ENCODE assay signal across 17 cellular contexts in genomic region chr5:153629496-153629895, GRCh38.
DNase-seq lines count a peak whose midpoint lies in the region; ATAC-seq and TF ChIP-seq lines count a peak whose summit lies in the region.
"Had no signal": no experiment of that assay in that cellular context is flagged by ENCODE, and none has a peak within 500 bp of the region (broad histone marks: within the 10 kb centered on the region; RNA-seq: fewer than 3 reads in every experiment).

No MANE protein-coding gene starts in this region.

- no peak for TF ChIP-seq POLR2A in breast epithelium (IDR thresholded peaks at IDR 0.05)

- H4K5ac ChIP-seq in mesendoderm (ENCODE audit: low read length): no peak overlapping the region

- H3K27me3 ChIP-seq in mammary epithelial cell (ENCODE audit: insufficient read depth, low read length) (no peaks in the 10 kb centered on the region), breast epithelium (no peaks in the 10 kb centered on the region), brain microvascular endothelial cell (replicated peaks) (no peaks in the 10 kb centered on the region), mesendoderm (ENCODE audit: insufficient read depth, low read length, poor library complexity) (no peaks in the 10 kb centered on the region), aorta (ENCODE audit: control insufficient read depth in 1 of 2, insufficient read depth in 2 of 2, low read length in 1 of 2) (no peaks in the 10 kb centered on the region)
- H3K27me3 ChIP-seq: BE2C, esophagus squamous epithelium, right lobe of liver, upper lobe of left lung had no signal

- CTCF ChIA-PET in mammary epithelial cell (lab: Charles Lee; ENCODE audit: low non-redundant PET): interaction anchor here (0.6 kb wide), 1 partner anchor 21 kb away, joined by 6 read pairs; no protein-coding TSS in a partner anchor

- no peak overlapping the region for H2BK5ac ChIP-seq in mesendoderm (ENCODE audit: low read length)

- peak overlapping the region; percentile 3 for H3K56ac ChIP-seq in mesendoderm (ENCODE audit: low read length)

- H3K36me3 ChIP-seq in mammary epithelial cell (ENCODE audit: insufficient read depth, low read length) (no peaks in the 10 kb centered on the region), breast epithelium (no peaks in the 10 kb centered on the region), brain microvascular endothelial cell (replicated peaks) (no peaks in the 10 kb centered on the region), mesendoderm (ENCODE audit: control insufficient read depth, insufficient read depth, low read length) (no peaks in the 10 kb centered on the region), aorta (ENCODE audit: control insufficient read depth in 1 of 2, insufficient read depth in 2 of 2, low read length in 1 of 2) (no peaks in the 10 kb centered on the region)
- H3K36me3 ChIP-seq: BE2C, esophagus squamous epithelium, right lobe of liver, upper lobe of left lung had no signal

- 94% methylated on average over 1 of the region's 4 CpGs for WGBS in mammary epithelial cell (ENCODE audit: low coverage, missing lambda C conversion rate)
- WGBS in mesendoderm (ENCODE audit: extremely low coverage, insufficient coverage, low lambda C conversion rate): no CpG with 5 or more reads among the region's 4 CpGs
- 83 to 95% methylated on average over 4 of the region's 4 CpGs for WGBS in aorta, 2 donors

- no peak overlapping the region for H3K18ac ChIP-seq in mesendoderm (ENCODE audit: low read length)

- ATAC-seq in aorta (ENCODE audit: low FRiP score) (peak; percentile 11), HG03342 (IDR thresholded peaks at IDR 0.05; ENCODE audit: unreplicated experiment) (no peak)
- ATAC-seq: activated CD4-positive, CD25-positive, alpha-beta regulatory T cell treated with anti-CD3 and anti-CD28 coated beads, Interleukin-2, amount 50 U/mL, for 24 hours had no signal

- dilution Hi-C loops in mammary epithelial cell (cut with HindIII; ENCODE audit: low sequenced_read_pairs): no loop called here

- no peak overlapping the region for H3K23ac ChIP-seq in mesendoderm (ENCODE audit: low read length)

- H4K20me1 ChIP-seq in mammary epithelial cell (ENCODE audit: insufficient read depth, low read length): no peaks in the 10 kb centered on the region

- H4K8ac ChIP-seq in mesendoderm (ENCODE audit: low read depth, low read length): no peak overlapping the region

- no peak overlapping the region for H3K9ac ChIP-seq in mammary epithelial cell (ENCODE audit: insufficient read depth, low read length)
- no peak overlapping the region for H3K9ac ChIP-seq in mesendoderm (ENCODE audit: low read length)

- BruUV-seq in mammary epithelial cell (replicated peaks; lab: Mats Ljungman, UMichigan): no TSS peak

- no peak for DNase-seq in mammary epithelial cell
- DNase-seq in breast epithelium (ENCODE audit: low spot score in 2 of 2): no peak
- no peak for DNase-seq in brain microvascular endothelial cell
- no peak for DNase-seq in mesendoderm
- no peak for DNase-seq in aorta
- no peak for DNase-seq in middle frontal gyrus (ENCODE audit: extremely low spot score, low spot score)
- no peak for DNase-seq in DMS79 treated with DMSO at 0.1 percent for 48 hours (lab: John Stamatoyannopoulos, UW)
- DNase-seq: activated CD8-positive, alpha-beta memory T cell treated with anti-CD3 and anti-CD28 coated beads for 24 hours; BE2C; esophagus squamous epithelium; NCI-H1436 treated with DMSO at 0.1 percent for 48 hours; right lobe of liver; stimulated activated naive CD4-positive, alpha-beta T cell had no signal

- H3K79me1 ChIP-seq in mesendoderm (ENCODE audit: low read length): no peaks in the 10 kb centered on the region

- no peak overlapping the region for H2AK5ac ChIP-seq in mesendoderm (ENCODE audit: low read length)

- H3K4me3 ChIP-seq in mammary epithelial cell (replicated peaks in 1 of 3; ENCODE audit: insufficient read depth in 1 of 3, low read depth in 2 of 3, low read length in 3 of 3) (no peak overlapping the region), breast epithelium (no peak overlapping the region), brain microvascular endothelial cell (ENCODE audit: low read depth, low read length) (no peak overlapping the region), mesendoderm (ENCODE audit: low read length) (no peak overlapping the region), aorta (ENCODE audit: low read length in 2 of 2) (no peak overlapping the region)
- H3K4me3 ChIP-seq: esophagus squamous epithelium, right lobe of liver, SK-N-MC, upper lobe of left lung had no signal

- peak overlapping the region; percentile 75 for H2AFZ ChIP-seq in mammary epithelial cell (ENCODE audit: low read depth, low read length)

- peak overlapping the region; percentile 44 for H3K27ac ChIP-seq in mammary epithelial cell (ENCODE audit: insufficient read depth, low read depth, low read length)
- no peak overlapping the region for H3K27ac ChIP-seq in breast epithelium
- H3K27ac ChIP-seq in brain microvascular endothelial cell: peak overlapping the region; percentile 16
- peak overlapping the region; percentile 32 for H3K27ac ChIP-seq in mesendoderm (ENCODE audit: low read depth, low read length)
- peak overlapping the region in 1 of 2 donors; percentile 78 for H3K27ac ChIP-seq in aorta (ENCODE audit: low read depth in 1 of 2, low read length in 2 of 2)
- H3K27ac ChIP-seq: esophagus squamous epithelium, right lobe of liver, SK-N-MC had no signal

- no peak overlapping the region for H2BK15ac ChIP-seq in mesendoderm (replicated peaks; ENCODE audit: low read depth)

- H3K9me3 ChIP-seq in mammary epithelial cell (replicated peaks; ENCODE audit: insufficient read depth, low read length) (no peaks in the 10 kb centered on the region), breast epithelium (no peaks in the 10 kb centered on the region), aorta (ENCODE audit: control insufficient read depth, low read length) (no peaks in the 10 kb centered on the region)
- H3K9me3 ChIP-seq: BE2C, esophagus squamous epithelium, right lobe of liver, upper lobe of left lung had no signal

- intact Hi-C loops in mammary epithelial cell (cut with micrococcal nuclease): loop anchor here (1.0 to 5.0 kb wide), 3 partner anchors 67 to 133 kb away; no protein-coding TSS in a partner anchor
- intact Hi-C loops in breast epithelium (cut with DNase I; ENCODE audit: low total_unique reads): no loop called here
- intact Hi-C loops in aorta (cut with DNase I): loop anchor here (2.0 to 10.0 kb wide), 4 partner anchors 59 to 335 kb away; partner anchors contain the start of gene GRIA1 (in 1 of the 2)

- TF ChIP-seq CTCF in mammary epithelial cell (conservative IDR thresholded peaks at IDR 0.05 in 1 of 2, IDR thresholded peaks at IDR 0.05 in 1 of 2; ENCODE audit: extremely low read depth in 1 of 2, insufficient read depth in 1 of 2, low read depth in 1 of 2, low read length in 2 of 2): no peak
- no peak for TF ChIP-seq CTCF in breast epithelium (IDR thresholded peaks at IDR 0.05)
- no peak for TF ChIP-seq CTCF in brain microvascular endothelial cell (IDR thresholded peaks at IDR 0.05; ENCODE audit: low read depth, low read length, missing control alignments)

- peak overlapping the region; percentile 13 for H3K4me2 ChIP-seq in mammary epithelial cell (ENCODE audit: insufficient read depth, low read depth, low read length)
- H3K4me2 ChIP-seq in mesendoderm (ENCODE audit: low read length): no peak overlapping the region

- peaks cover 46% of the 10 kb centered on the region for H3K4me1 ChIP-seq in mammary epithelial cell (ENCODE audit: insufficient read depth, low read length)
- no peaks in the 10 kb centered on the region for H3K4me1 ChIP-seq in breast epithelium
- H3K4me1 ChIP-seq in mesendoderm (ENCODE audit: control insufficient read depth, low read depth, low read length): peaks cover 16% of the 10 kb centered on the region
- H3K4me1 ChIP-seq in aorta (ENCODE audit: control insufficient read depth in 1 of 2, insufficient read depth in 2 of 2, low read length in 2 of 2): peaks cover 0 to 9% of the 10 kb centered on the region in 2 donors
- H3K4me1 ChIP-seq: BE2C, right lobe of liver had no signal

- in situ Hi-C loops in mammary epithelial cell (cut with MboI; ENCODE audit: low sequenced_read_pairs in 2 of 2): no loop called here
- in situ Hi-C loops in brain microvascular endothelial cell (cut with HindIII; ENCODE audit: low pct_ligation_motif_present, low sequenced_read_pairs): no loop called here

- no peak overlapping the region for H2BK120ac ChIP-seq in mesendoderm (ENCODE audit: low read depth, low read length)

- no peak overlapping the region for H3K4ac ChIP-seq in mesendoderm (ENCODE audit: low read depth, low read length)

- H3K79me2 ChIP-seq in mammary epithelial cell (ENCODE audit: insufficient read depth, low read length) (no peaks in the 10 kb centered on the region), mesendoderm (ENCODE audit: control insufficient read depth, insufficient read depth, low read length) (no peaks in the 10 kb centered on the region)

Comparison
In these comparisons a context has a peak if more than half of its experiments do, and no peak if none do; other contexts are left out.
1. H3K27ac ChIP-seq: peak in mammary epithelial cell (single experiment), brain microvascular endothelial cell (single experiment) and mesendoderm (single experiment); none in breast epithelium (0 of 2).